27 cellular contexts compared by ENCODE assay signal in the genomic region with DNA sequence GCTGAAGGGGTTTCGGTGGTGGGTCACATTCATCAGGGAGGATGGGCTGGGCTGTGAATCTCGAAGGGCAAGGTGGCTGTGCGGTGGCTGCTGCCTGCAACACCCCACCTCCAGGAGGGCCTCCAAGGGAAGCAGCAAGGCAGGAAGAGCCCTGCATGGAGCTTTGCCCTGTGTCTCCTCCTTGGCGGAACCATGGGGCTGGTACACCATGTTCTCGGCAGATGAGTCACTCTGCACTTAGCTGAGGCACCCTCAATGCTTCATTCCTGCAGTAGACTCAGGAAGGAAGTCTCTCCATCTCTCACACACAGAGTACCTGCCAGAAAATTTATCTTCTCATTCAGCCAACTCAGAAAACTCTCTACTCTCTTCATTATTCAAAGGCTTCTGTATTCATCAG.
"Had no signal": no experiment of that assay in that cellular context is flagged by ENCODE, and none has a peak within 500 bp of the region (broad histone marks: within the 10 kb centered on the region; RNA-seq: fewer than 3 reads in every experiment).

No MANE protein-coding gene starts in this region.

- H3K27ac ChIP-seq: breast epithelium, esophagus muscularis mucosa, hepatocyte, lower lobe of right lung, neutrophil, parathyroid adenoma, sigmoid colon, spleen, thyroid gland, uterus had no signal

- H3K27me3 ChIP-seq: breast epithelium, hepatocyte, neutrophil, sigmoid colon, thyroid gland, uterus had no signal

- H3K9me3 Mint-ChIP-seq: activated CD8-positive, alpha-beta T cell treated with anti-CD3 and anti-CD28 coated beads for 36 hours; activated naive CD4-positive, alpha-beta T cell treated with anti-CD3 and anti-CD28 coated beads for 36 hours; activated naive CD8-positive, alpha-beta T cell treated with anti-CD3 and anti-CD28 coated beads, Interleukin-2, amount 50 U/mL, for 24 hours; activated T-cell treated with anti-CD3 and anti-CD28 coated beads, Interleukin-2, amount 50 U/mL, for 24 hours; activated T-helper 2 cell treated with anti-CD3 and anti-CD28 coated beads, Interferon-gamma antibody, Interleukin-2, Interleukin-4, amounts not matched to agents 10 μg/mL and 5 μg/mL and 100 μg/mL, durations not matched to agents 14 hours and 24 hours and 36 hours; T-helper 2 cell treated with Interferon-gamma antibody and Interleukin-4, amounts not matched to agents 5 μg/mL and 100 μg/mL, for 36 hours had no signal

- FAIRE-seq: islet of Langerhans had no signal

- H3K4me1 ChIP-seq: breast epithelium, esophagus muscularis mucosa, lower lobe of right lung, parathyroid adenoma, sigmoid colon, spleen, thyroid gland, uterus had no signal

- DNase-seq: activated CD4-positive, alpha-beta T cell treated with anti-CD3 and anti-CD28 coated beads for 48 hours; activated CD4-positive, CD25-positive, alpha-beta regulatory T cell; activated CD8-positive, alpha-beta T cell treated with anti-CD3 and anti-CD28 coated beads for 36 hours; activated naive CD4-positive, alpha-beta T cell treated with anti-CD3 and anti-CD28 coated beads for 36 hours; activated naive CD8-positive, alpha-beta T cell treated with anti-CD3 and anti-CD28 coated beads, Interleukin-2, amount 50 U/mL, for 24 hours; activated T-cell treated with anti-CD3 and anti-CD28 coated beads, Interleukin-2, amount 50 U/mL, for 24 hours; aorta; cerebellar nuclear complex; cortex of kidney; effector CD8-positive, alpha-beta T cell; left colon; lower lobe of right lung; naive thymus-derived CD8-positive, alpha-beta T cell; sigmoid colon; spleen; stimulated activated CD4-positive, alpha-beta T cell treated with anti-CD3 and anti-CD28 coated beads, Interleukin-4, amount 100 ng/mL, for 4 hours; stimulated activated naive B cell treated with anti-CD40 and anti-IgM and Interleukin-4, amounts not matched to agents 10 μg/mL and 1 μg/mL and 100 μg/mL, for 72 hours; thyroid gland; uterus had no signal

- H3K9me3 ChIP-seq: breast epithelium, esophagus muscularis mucosa, lower lobe of right lung, neutrophil, spleen, thyroid gland, uterus had no signal

- H3K4me3 Mint-ChIP-seq: activated CD8-positive, alpha-beta T cell treated with anti-CD3 and anti-CD28 coated beads for 36 hours; activated naive CD4-positive, alpha-beta T cell treated with anti-CD3 and anti-CD28 coated beads for 36 hours; activated naive CD8-positive, alpha-beta T cell treated with anti-CD3 and anti-CD28 coated beads, Interleukin-2, amount 50 U/mL, for 24 hours; activated T-cell treated with anti-CD3 and anti-CD28 coated beads, Interleukin-2, amount 50 U/mL, for 24 hours; naive thymus-derived CD8-positive, alpha-beta T cell; stimulated activated naive B cell treated with anti-CD40 and anti-IgM and Interleukin-4, amounts not matched to agents 10 μg/mL and 1 μg/mL and 100 μg/mL, for 72 hours; T-helper 2 cell treated with Interferon-gamma antibody and Interleukin-4, amounts not matched to agents 5 μg/mL and 100 μg/mL, for 36 hours had no signal

- H3K27me3 Mint-ChIP-seq: activated CD8-positive, alpha-beta T cell treated with anti-CD3 and anti-CD28 coated beads for 36 hours had no signal

- H3K36me3 Mint-ChIP-seq: naive thymus-derived CD8-positive, alpha-beta T cell; stimulated activated naive B cell treated with anti-CD40 and anti-IgM and Interleukin-4, amounts not matched to agents 10 μg/mL and 1 μg/mL and 100 μg/mL, for 72 hours had no signal

- H3K27ac Mint-ChIP-seq: activated CD8-positive, alpha-beta T cell treated with anti-CD3 and anti-CD28 coated beads for 36 hours; activated naive CD4-positive, alpha-beta T cell treated with anti-CD3 and anti-CD28 coated beads for 36 hours; activated naive CD8-positive, alpha-beta T cell treated with anti-CD3 and anti-CD28 coated beads, Interleukin-2, amount 50 U/mL, for 24 hours; activated T-cell treated with anti-CD3 and anti-CD28 coated beads, Interleukin-2, amount 50 U/mL, for 24 hours; activated T-helper 2 cell treated with anti-CD3 and anti-CD28 coated beads, Interferon-gamma antibody, Interleukin-2, Interleukin-4, amounts not matched to agents 10 μg/mL and 5 μg/mL and 100 μg/mL, durations not matched to agents 14 hours and 24 hours and 36 hours; naive thymus-derived CD8-positive, alpha-beta T cell; stimulated activated naive B cell treated with anti-CD40 and anti-IgM and Interleukin-4, amounts not matched to agents 10 μg/mL and 1 μg/mL and 100 μg/mL, for 72 hours; T-helper 2 cell treated with Interferon-gamma antibody and Interleukin-4, amounts not matched to agents 5 μg/mL and 100 μg/mL, for 36 hours had no signal

- H3K4me1 Mint-ChIP-seq: activated naive CD8-positive, alpha-beta T cell treated with anti-CD3 and anti-CD28 coated beads, Interleukin-2, amount 50 U/mL, for 24 hours; naive thymus-derived CD8-positive, alpha-beta T cell; stimulated activated naive B cell treated with anti-CD40 and anti-IgM and Interleukin-4, amounts not matched to agents 10 μg/mL and 1 μg/mL and 100 μg/mL, for 72 hours had no signal

- ATAC-seq: activated CD8-positive, alpha-beta T cell treated with anti-CD3 and anti-CD28 coated beads for 36 hours; activated naive CD8-positive, alpha-beta T cell treated with anti-CD3 and anti-CD28 coated beads, Interleukin-2, amount 50 U/mL, for 24 hours; left colon; lower lobe of right lung; naive thymus-derived CD8-positive, alpha-beta T cell; stimulated activated naive B cell treated with anti-CD40 and anti-IgM and Interleukin-4, amounts not matched to agents 10 μg/mL and 1 μg/mL and 100 μg/mL, for 72 hours had no signal

- H3K36me3 ChIP-seq: breast epithelium, esophagus muscularis mucosa, lower lobe of right lung, neutrophil, sigmoid colon, spleen, thyroid gland, uterus had no signal

- H3K4me3 ChIP-seq: breast epithelium, esophagus muscularis mucosa, hepatocyte, lower lobe of right lung, sigmoid colon, spleen, thyroid gland, uterus had no signal
